Comparison of ENCODE assay signal across 11 cellular contexts in the genomic region with DNA sequence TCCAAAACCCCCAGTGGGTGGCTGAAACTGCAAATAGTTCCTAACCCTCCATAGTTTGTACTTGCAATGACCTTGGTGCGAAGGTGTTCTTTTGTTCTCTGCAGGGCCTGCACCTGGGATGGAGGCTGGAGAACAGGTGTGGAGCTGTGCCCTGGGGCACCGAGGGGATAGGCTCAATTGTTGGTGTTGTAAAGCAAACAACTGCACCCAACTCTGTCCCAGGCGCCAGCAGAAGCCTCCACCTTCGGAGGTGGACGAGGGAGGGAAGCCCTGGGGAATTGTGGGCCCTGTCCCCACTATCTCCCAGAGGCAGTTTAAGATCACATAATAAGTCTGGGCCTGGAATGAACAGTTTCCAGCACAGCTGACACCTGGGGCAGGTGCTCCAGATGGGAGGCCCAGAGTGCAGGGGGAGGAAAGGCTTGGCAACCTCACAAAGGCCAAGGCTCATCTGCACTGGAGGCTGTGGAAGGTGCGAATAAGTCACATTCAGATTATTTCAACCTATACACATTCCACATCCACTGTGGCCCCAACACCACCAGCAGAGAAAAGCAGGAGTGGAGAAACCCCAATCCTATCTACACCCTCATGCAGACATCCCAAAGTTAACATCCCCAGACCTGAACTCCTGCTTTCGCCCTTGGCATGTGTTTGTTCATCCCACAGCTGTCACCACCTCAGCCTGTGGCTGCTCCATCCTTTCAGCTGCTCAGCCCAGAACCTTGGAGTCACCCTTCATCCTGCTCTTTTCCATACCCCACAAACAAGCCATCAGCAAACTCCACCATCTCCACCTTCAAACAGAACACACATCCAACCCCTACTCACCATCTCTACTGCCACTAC. TPM values are rescaled to one million over a fixed set of nuclear protein-coding genes. Genes with fewer than 3 reads are reported as not detected.
A peak's percentile ranks its signal among the peaks of the same experiment; 100 is the strongest.
DNase-seq lines count a peak whose midpoint lies in the region; TF ChIP-seq lines count a peak whose summit lies in the region.
"Had no signal": no experiment of that assay in that cellular context is flagged by ENCODE, and none has a peak within 500 bp of the region (broad histone marks: within the 10 kb centered on the region; RNA-seq: fewer than 3 reads in every experiment).

No MANE protein-coding gene starts in this region.

- H3K9me3 ChIP-seq in BLaER1 (no peaks in the 10 kb centered on the region), endodermal cell (ENCODE audit: control insufficient read depth, low read length) (no peaks in the 10 kb centered on the region)

- H3K4me3 Mint-ChIP-seq in endodermal cell, result no peak overlapping the region
- H3K4me3 Mint-ChIP-seq: dendritic cell treated with granulocyte-macrophage colony-stimulating factor and Interleukin-4, amounts not matched to agents 40 ng/mL and 50 ng/mL, for 4 days had no signal

- peaks cover 50% of the 10 kb centered on the region for H3K4me1 Mint-ChIP-seq in endodermal cell

- H3K4me1 ChIP-seq in BLaER1 (peaks cover 8% of the 10 kb centered on the region), endodermal cell (ENCODE audit: control insufficient read depth, insufficient read depth, low read length) (peaks cover 10% of the 10 kb centered on the region)
- H3K4me1 ChIP-seq: parathyroid adenoma had no signal

- H3K4me2 ChIP-seq in BLaER1, result peak overlapping the region; percentile 35

- H3K27me3 ChIP-seq in BLaER1 (no peaks in the 10 kb centered on the region), endodermal cell (ENCODE audit: control insufficient read depth, insufficient read depth, low read length, poor library complexity, severe bottlenecking) (no peaks in the 10 kb centered on the region)

- H3K9me3 Mint-ChIP-seq in endodermal cell, result no peaks in the 10 kb centered on the region
- H3K9me3 Mint-ChIP-seq: dendritic cell treated with granulocyte-macrophage colony-stimulating factor and Interleukin-4, amounts not matched to agents 40 ng/mL and 50 ng/mL, for 4 days had no signal

- H3K36me3 Mint-ChIP-seq in endodermal cell (ENCODE audit: low read depth), result no peaks in the 10 kb centered on the region

- H3K4me3 ChIP-seq in BLaER1 (no peak overlapping the region), endodermal cell (ENCODE audit: low read length) (no peak overlapping the region)

- no peak for TF ChIP-seq CTCF in endodermal cell (conservative IDR thresholded peaks at IDR 0.05)

- H3K27ac ChIP-seq in BLaER1, result no peak overlapping the region
- peak overlapping the region; percentile 5 for H3K27ac ChIP-seq in endodermal cell (ENCODE audit: low read depth, low read length)
- H3K27ac ChIP-seq: parathyroid adenoma had no signal

- WGBS in endodermal cell (ENCODE audit: insufficient coverage in 1 of 2, insufficient read length in 1 of 2), 2 experiments, result 86 to 93% methylated on average over 5 to 7 of the region's 7 CpGs

- H3K27ac Mint-ChIP-seq in endodermal cell, result peak overlapping the region; percentile 62
- H3K27ac Mint-ChIP-seq: dendritic cell treated with granulocyte-macrophage colony-stimulating factor and Interleukin-4, amounts not matched to agents 40 ng/mL and 50 ng/mL, for 4 days had no signal

- DNase-seq in NCI-H1105 treated with DMSO at 0.1 percent for 48 hours (lab: John Stamatoyannopoulos, UW) (peak; percentile 99), NCI-H510A (lab: John Stamatoyannopoulos, UW) (peak; percentile 95), endodermal cell (peak; percentile 62), occipital lobe (lab: John Stamatoyannopoulos, UW) (no peak), NCI-H2227 (lab: John Stamatoyannopoulos, UW; ENCODE audit: unreplicated experiment) (no peak)
- DNase-seq in activated CD4-positive, alpha-beta T cell treated with anti-CD3 and anti-CD28 coated beads, Interleukin-2, amount 50 U/mL, for 4 hours, result no peak
- DNase-seq in activated CD4-positive, alpha-beta T cell treated with anti-CD3 and anti-CD28 coated beads, Interleukin-2, amount 50 U/mL, for 1 hour, result no peak
- DNase-seq: activated CD4-positive, CD25-positive, alpha-beta regulatory T cell treated with anti-CD3 and anti-CD28 coated beads, Interleukin-2, amount 50 U/mL, for 72 hours had no signal

- no peaks in the 10 kb centered on the region for H3K27me3 Mint-ChIP-seq in endodermal cell (ENCODE audit: insufficient read depth)
- H3K27me3 Mint-ChIP-seq: dendritic cell treated with granulocyte-macrophage colony-stimulating factor and Interleukin-4, amounts not matched to agents 40 ng/mL and 50 ng/mL, for 4 days had no signal

- H3K9ac ChIP-seq in BLaER1 (no peak overlapping the region), endodermal cell (ENCODE audit: extremely low read depth, low read length, poor library complexity, severe bottlenecking) (no peak overlapping the region)
- H3K9ac ChIP-seq: parathyroid adenoma had no signal

- no peaks in the 10 kb centered on the region for H4K20me1 ChIP-seq in BLaER1

- H3K36me3 ChIP-seq in BLaER1 (no peaks in the 10 kb centered on the region), endodermal cell (ENCODE audit: control insufficient read depth, insufficient read depth, low read length) (no peaks in the 10 kb centered on the region)

RNA-seq across cellular contexts. Expression of gene CBFA2T2, which starts 12.3 kb away (rescaled TPM):
- total RNA-seq in endodermal cell, result 10 to 100 TPM; 26.8 to 32.7 TPM
- 36.6 TPM for polyA plus RNA-seq in endodermal cell (2013, experiment 1 of 2)
- polyA plus RNA-seq in endodermal cell (2013, experiment 2 of 2), result 34.7 TPM
- total RNA-seq in occipital lobe, result 24.3 TPM

RNA-seq across cellular contexts. Expression of gene SNTA1, which starts 34.0 kb away (rescaled TPM):
- 1 to 10 TPM; 4.6 to 8.2 TPM for total RNA-seq in endodermal cell
- polyA plus RNA-seq in endodermal cell (2013, experiment 1 of 2), result 5.6 TPM
- polyA plus RNA-seq in endodermal cell (2013, experiment 2 of 2), result 4.7 TPM
- 15.6 TPM for total RNA-seq in occipital lobe

Comparison
In these comparisons a context has a peak if more than half of its experiments do, and no peak if none do; other contexts are left out.
1. DNase-seq: peak in NCI-H1105 treated with DMSO at 0.1 percent for 48 hours (single experiment), NCI-H510A (single experiment) and endodermal cell (single experiment); none in activated CD4-positive, alpha-beta T cell treated with anti-CD3 and anti-CD28 coated beads, Interleukin-2, amount 50 U/mL, for 4 hours (0 of 2), occipital lobe (single experiment), activated CD4-positive, alpha-beta T cell treated with anti-CD3 and anti-CD28 coated beads, Interleukin-2, amount 50 U/mL, for 1 hour (single experiment) and NCI-H2227 (single experiment).